Comparison of ENCODE assay signal across 24 cellular contexts in the genomic region with DNA sequence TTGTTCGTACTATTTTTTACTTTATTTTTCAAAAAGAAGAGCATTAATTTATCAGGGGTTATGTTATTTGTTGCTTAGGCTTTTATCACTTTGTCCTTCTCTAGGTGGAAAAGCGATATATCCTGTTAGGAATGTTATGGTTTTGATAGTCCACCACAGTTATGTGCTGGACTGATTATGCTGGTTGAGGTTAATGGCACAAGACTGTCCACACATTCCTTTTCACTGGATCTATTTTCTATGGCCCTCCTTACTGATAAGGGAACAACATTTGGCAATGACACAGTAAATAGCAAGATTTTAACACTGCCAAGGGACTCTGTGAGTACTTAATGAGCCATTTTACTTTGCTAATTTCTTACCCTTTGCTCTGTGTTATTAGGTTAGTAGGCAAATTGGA.
DNase-seq lines count a peak whose midpoint lies in the region; FAIRE-seq and TF ChIP-seq lines count a peak whose summit lies in the region.
"Had no signal": no experiment of that assay in that cellular context is flagged by ENCODE, and none has a peak within 500 bp of the region (broad histone marks: within the 10 kb centered on the region; RNA-seq: fewer than 3 reads in every experiment).

No MANE protein-coding gene starts in this region.

- peaks cover 8% of the 10 kb centered on the region for H3K9me3 Mint-ChIP-seq in activated CD4-positive, alpha-beta memory T cell treated with anti-CD3 and anti-CD28 coated beads, Interleukin-2, amount 10 ng/mL, durations not matched to agents 7 days and 5 days
- H3K9me3 Mint-ChIP-seq: CD8-positive, alpha-beta T cell had no signal

- H2AFZ ChIP-seq in mesenchymal stem cell (ENCODE audit: low read depth, low read length), result no peak overlapping the region

- H3K4me2 ChIP-seq in mesenchymal stem cell (ENCODE audit: low read length, poor library complexity, severe bottlenecking), result no peak overlapping the region

- no peak overlapping the region for H3K23ac ChIP-seq in mesenchymal stem cell (ENCODE audit: low read length in 2 of 2)

- no peak overlapping the region for H2BK12ac ChIP-seq in mesenchymal stem cell (ENCODE audit: low read length in 2 of 2)

- H3K14ac ChIP-seq in mesenchymal stem cell (ENCODE audit: low read length in 2 of 2), result no peak overlapping the region

- H3K36me3 Mint-ChIP-seq in activated CD4-positive, alpha-beta memory T cell treated with anti-CD3 and anti-CD28 coated beads, Interleukin-2, amount 10 ng/mL, durations not matched to agents 7 days and 5 days (ENCODE audit: low read depth), result no peaks in the 10 kb centered on the region
- H3K36me3 Mint-ChIP-seq: CD8-positive, alpha-beta T cell had no signal

- no peak overlapping the region for H4K91ac ChIP-seq in mesenchymal stem cell (ENCODE audit: low read length)

- no peak overlapping the region for H3K9ac ChIP-seq in mesenchymal stem cell (ENCODE audit: low read length)

- no peak overlapping the region for H3K18ac ChIP-seq in mesenchymal stem cell (ENCODE audit: low read depth in 1 of 2, low read length in 2 of 2)

- DNase-seq in H54 (ENCODE audit: insufficient read length, low spot score), result no peak
- DNase-seq in astrocyte of the spinal cord (ENCODE audit: low read depth, low spot score), result peak; percentile 30
- peak; percentile 4 for DNase-seq in mesenchymal stem cell
- no peak for DNase-seq in urothelium cell line (ENCODE audit: low spot score)
- DNase-seq in activated CD4-positive, alpha-beta memory T cell treated with anti-CD3 and anti-CD28 coated beads, Interleukin-2, amount 10 ng/mL, durations not matched to agents 7 days and 5 days, result no peak
- no peak for DNase-seq in head of caudate nucleus
- DNase-seq in NCI-H748 treated with DMSO at 0.1 percent for 48 hours (lab: John Stamatoyannopoulos, UW), result no peak
- DNase-seq: Caco-2; CD8-positive, alpha-beta T cell; DMS 273 treated with DMSO at 0.1 percent for 48 hours; DMS79 treated with DMSO at 0.1 percent for 48 hours; GF-D8; NCI-H1105 treated with DMSO at 0.1 percent for 48 hours; NCI-H2029; NCI-H2227 treated with DMSO at 0.1 percent for 48 hours; NCI-H526 treated with DMSO at 0.1 percent for 48 hours; SHP77 treated with DMSO at 0.1 percent for 48 hours had no signal

- H3K9me3 ChIP-seq in mesenchymal stem cell (ENCODE audit: control insufficient read depth, low read length), result peaks cover 16% of the 10 kb centered on the region
- H3K9me3 ChIP-seq: Caco-2 had no signal

- 91% methylated on average over 1 of the region's 2 CpGs for WGBS in mesenchymal stem cell

- H3K36me3 ChIP-seq in mesenchymal stem cell (ENCODE audit: control insufficient read depth in 1 of 2, insufficient read depth in 2 of 2, low read depth in 1 of 2, low read length in 2 of 2), result no peaks in the 10 kb centered on the region

- H2BK5ac ChIP-seq in mesenchymal stem cell (ENCODE audit: low read depth, low read length, poor library complexity, severe bottlenecking), result no peak overlapping the region

- no peaks in the 10 kb centered on the region for H3K4me1 ChIP-seq in mesenchymal stem cell (ENCODE audit: control insufficient read depth, insufficient read depth, low read depth, low read length)
- H3K4me1 ChIP-seq: Caco-2 had no signal

- CTCF ChIA-PET in activated CD4-positive, alpha-beta memory T cell treated with anti-CD3 and anti-CD28 coated beads, Interleukin-2, amount 10 ng/mL, durations not matched to agents 7 days and 5 days (lab: Charles Lee), result no interaction called here

- TF ChIP-seq CTCF in astrocyte of the spinal cord (IDR thresholded peaks at IDR 0.05; ENCODE audit: low read depth, low read length), result no peak

- intact Hi-C loops in head of caudate nucleus (cut with DNase I), result no loop called here

- no peak overlapping the region for H2BK15ac ChIP-seq in mesenchymal stem cell (ENCODE audit: low read depth, poor library complexity, severe bottlenecking)

- H3K27ac Mint-ChIP-seq in activated CD4-positive, alpha-beta memory T cell treated with anti-CD3 and anti-CD28 coated beads, Interleukin-2, amount 10 ng/mL, durations not matched to agents 7 days and 5 days, result no peak overlapping the region
- H3K27ac Mint-ChIP-seq: B cell; CD8-positive, alpha-beta T cell had no signal

- POLR2A ChIA-PET in activated CD4-positive, alpha-beta memory T cell treated with anti-CD3 and anti-CD28 coated beads, Interleukin-2, amount 10 ng/mL, durations not matched to agents 7 days and 5 days (lab: Charles Lee), result no interaction called here

- in situ Hi-C loops in astrocyte of the spinal cord (cut with HindIII; ENCODE audit: low sequenced_read_pairs), result no loop called here

- no peak overlapping the region for H3K4ac ChIP-seq in mesenchymal stem cell (ENCODE audit: low read depth in 1 of 2, low read length in 2 of 2)

- H3K4me3 ChIP-seq in astrocyte of the spinal cord (ENCODE audit: low read depth, low read length), result no peak overlapping the region
- no peak overlapping the region for H3K4me3 ChIP-seq in mesenchymal stem cell (ENCODE audit: insufficient read depth in 1 of 2, low read depth in 1 of 2, low read length in 2 of 2)
- H3K4me3 ChIP-seq: K562 had no signal

- no peak for TF ChIP-seq POLR2A in H54 (IDR thresholded peaks at IDR 0.05; ENCODE audit: low read depth, low read length)

- no peak overlapping the region for H3K4me3 Mint-ChIP-seq in activated CD4-positive, alpha-beta memory T cell treated with anti-CD3 and anti-CD28 coated beads, Interleukin-2, amount 10 ng/mL, durations not matched to agents 7 days and 5 days
- H3K4me3 Mint-ChIP-seq: B cell; CD8-positive, alpha-beta T cell had no signal

- H3K27me3 ChIP-seq in mesenchymal stem cell (ENCODE audit: control insufficient read depth in 1 of 2, insufficient read depth in 1 of 2, low read length in 2 of 2), result no peaks in the 10 kb centered on the region

- no peak overlapping the region for H3K27ac ChIP-seq in mesenchymal stem cell (ENCODE audit: low read length, poor library complexity, severe bottlenecking)
- H3K27ac ChIP-seq: C4-2B had no signal

- H3K79me1 ChIP-seq in mesenchymal stem cell (replicated peaks; ENCODE audit: low read length, poor library complexity, severe bottlenecking), result no peaks in the 10 kb centered on the region

- no peaks in the 10 kb centered on the region for H3K4me1 Mint-ChIP-seq in activated CD4-positive, alpha-beta memory T cell treated with anti-CD3 and anti-CD28 coated beads, Interleukin-2, amount 10 ng/mL, durations not matched to agents 7 days and 5 days
- H3K4me1 Mint-ChIP-seq: B cell had no signal

- H2BK120ac ChIP-seq in mesenchymal stem cell (ENCODE audit: low read depth, low read length), result no peak overlapping the region

- FAIRE-seq in H54 (lab: Jason Lieb, UNC) (peak; percentile 96), urothelium cell line (lab: Jason Lieb, UNC) (peak; percentile 5)
- FAIRE-seq: GM12891, GM19239, H1, HTR-8/SVneo, K562 had no signal

- no peaks in the 10 kb centered on the region for H3K27me3 Mint-ChIP-seq in activated CD4-positive, alpha-beta memory T cell treated with anti-CD3 and anti-CD28 coated beads, Interleukin-2, amount 10 ng/mL, durations not matched to agents 7 days and 5 days
- H3K27me3 Mint-ChIP-seq: B cell had no signal

- H4K8ac ChIP-seq in mesenchymal stem cell (ENCODE audit: low read length), result no peak overlapping the region

- no peak overlapping the region for H2AK5ac ChIP-seq in mesenchymal stem cell (ENCODE audit: low read length, severe bottlenecking)

Comparison
In these comparisons a context has a peak if more than half of its experiments do, and no peak if none do; other contexts are left out.
1. DNase-seq: peak in astrocyte of the spinal cord (single experiment) and mesenchymal stem cell (single experiment); none in H54 (single experiment), urothelium cell line (single experiment), activated CD4-positive, alpha-beta memory T cell treated with anti-CD3 and anti-CD28 coated beads, Interleukin-2, amount 10 ng/mL, durations not matched to agents 7 days and 5 days (single experiment), head of caudate nucleus (0 of 42) and NCI-H748 treated with DMSO at 0.1 percent for 48 hours (single experiment).